ENCODE assay signal across 7 cellular contexts in the genomic region with DNA sequence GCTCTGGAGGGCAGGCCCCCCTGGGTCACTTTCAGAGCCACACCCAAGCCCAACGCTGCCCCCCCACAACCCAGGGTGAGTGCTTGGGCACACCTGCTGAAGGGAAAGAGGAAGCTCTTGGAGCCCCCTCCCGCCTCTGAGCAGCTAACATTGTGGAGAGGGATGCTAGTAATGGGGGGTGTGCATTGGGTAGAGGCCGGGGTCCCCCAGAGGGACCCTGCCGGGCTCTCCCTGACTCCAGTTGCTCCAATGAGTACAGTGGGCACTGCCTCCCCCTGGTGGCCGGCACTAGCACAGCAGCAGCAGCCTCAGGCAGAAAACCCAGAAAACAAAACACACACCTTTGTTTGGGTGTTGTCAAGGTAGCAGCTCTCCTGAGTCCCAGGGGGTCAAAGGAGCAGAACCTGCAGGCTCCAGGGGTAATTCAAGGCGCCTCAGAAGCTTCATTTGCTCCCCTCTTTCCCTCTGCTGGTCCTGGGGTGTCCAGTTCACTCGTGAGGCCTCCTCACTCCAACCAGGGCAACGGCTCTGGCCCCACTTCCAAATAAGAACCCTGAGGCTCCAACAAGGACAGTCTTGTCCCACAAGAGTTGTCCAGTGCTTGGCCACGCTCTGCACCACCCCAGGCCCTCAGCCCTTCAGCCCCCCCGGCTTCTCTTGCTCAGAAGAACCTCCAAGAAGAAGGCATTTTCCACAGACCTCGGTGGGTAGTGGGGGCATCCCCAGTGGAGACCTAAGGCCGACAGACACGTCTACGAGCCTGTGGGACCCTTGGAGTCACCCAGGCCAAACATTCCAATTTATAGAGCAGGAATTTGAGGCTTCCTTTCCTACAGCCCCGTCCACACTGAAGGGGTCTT. TPM values are rescaled to one million over a fixed set of nuclear protein-coding genes. Genes with fewer than 3 reads are reported as not detected.
DNase-seq lines count a peak whose midpoint lies in the region; ATAC-seq and TF ChIP-seq lines count a peak whose summit lies in the region.

No MANE protein-coding gene starts in this region.

- H3K4me3 ChIP-seq in hepatocyte (peak overlapping the region; percentile 85), retinal pigment epithelial cell (ENCODE audit: low read length) (peak overlapping the region; percentile 79), aorta (ENCODE audit: low read length in 2 of 2) (no peak overlapping the region)

- no peaks in the 10 kb centered on the region for H3K27me3 ChIP-seq in hepatocyte
- no peaks in the 10 kb centered on the region for H3K27me3 ChIP-seq in aorta (ENCODE audit: control insufficient read depth in 1 of 2, insufficient read depth in 2 of 2, low read length in 1 of 2)

- no peaks in the 10 kb centered on the region for H3K9me3 ChIP-seq in hepatocyte (ENCODE audit: low read depth)
- H3K9me3 ChIP-seq in aorta (ENCODE audit: control insufficient read depth, low read length): no peaks in the 10 kb centered on the region

- H3K79me2 ChIP-seq in hepatocyte: peaks cover 48% of the 10 kb centered on the region

- H3K4me1 ChIP-seq in hepatocyte (ENCODE audit: insufficient read depth) (peaks cover 33% of the 10 kb centered on the region), aorta (ENCODE audit: control insufficient read depth in 1 of 2, insufficient read depth in 2 of 2, low read length in 2 of 2) (no peaks in the 10 kb centered on the region)

- in situ Hi-C loops in GM13976 (cut with MboI; ENCODE audit: low sequenced_read_pairs, unreplicated experiment): no loop called here

- H3K36me3 Mint-ChIP-seq in T-helper 2 cell treated with Interferon-gamma antibody and Interleukin-4, amounts not matched to agents 5 μg/mL and 100 μg/mL, for 36 hours (ENCODE audit: low read depth): peaks cover 9% of the 10 kb centered on the region

- peak overlapping the region; percentile 100 for H3K4me2 ChIP-seq in hepatocyte

- ATAC-seq in aorta (ENCODE audit: low FRiP score): peak; percentile 59

- H2AFZ ChIP-seq in hepatocyte: no peak overlapping the region

- H3K27me3 Mint-ChIP-seq in T-helper 2 cell treated with Interferon-gamma antibody and Interleukin-4, amounts not matched to agents 5 μg/mL and 100 μg/mL, for 36 hours (ENCODE audit: low read depth): no peaks in the 10 kb centered on the region

- DNase-seq in GM13976 (ENCODE audit: low spot score) (peak; percentile 83), NCI-H1092 treated with DMSO at 0.1 percent for 48 hours (lab: John Stamatoyannopoulos, UW) (peak; percentile 75), anterior cingulate cortex (lab: John Stamatoyannopoulos, UW) (peak in 53 of 58 donors; percentile 27 to 87 (median 61)), hepatocyte (ENCODE audit: low spot score) (peak; percentile 86), retinal pigment epithelial cell (ENCODE audit: low read depth) (no peak), aorta (peak; percentile 85 to 94)
- DNase-seq in T-helper 2 cell treated with Interferon-gamma antibody and Interleukin-4, amounts not matched to agents 5 μg/mL and 100 μg/mL, for 36 hours (ENCODE audit: low spot score): peak; percentile 76

- peaks cover 21% of the 10 kb centered on the region for H4K20me1 ChIP-seq in hepatocyte (ENCODE audit: insufficient read depth, poor library complexity, severe bottlenecking)

- no peaks in the 10 kb centered on the region for H3K9me2 ChIP-seq in hepatocyte (replicated peaks; ENCODE audit: insufficient read depth)

- H3K27ac ChIP-seq in hepatocyte (peak overlapping the region; percentile 94), aorta (ENCODE audit: low read depth in 1 of 2, low read length in 2 of 2) (peak overlapping the region in 1 of 2 donors; percentile 39)

- intact Hi-C loops in aorta (cut with DNase I): loop anchor here (1.0 to 10.0 kb wide), 4 partner anchors 27 to 113 kb away; partner anchors contain the start of genes GTF3C5 (in 1 of the 2) and RALGDS (in 1 of the 2)

- WGBS in hepatocyte (ENCODE audit: low lambda C conversion rate, missing lambda C conversion rate): 31% methylated on average over 15 of the region's 15 CpGs
- 31% methylated on average over 15 of the region's 15 CpGs for WGBS in aorta, 2 donors

- H3K36me3 ChIP-seq in hepatocyte (replicated peaks; ENCODE audit: insufficient read depth, low read depth): no peaks in the 10 kb centered on the region
- H3K36me3 ChIP-seq in aorta (ENCODE audit: control insufficient read depth in 1 of 2, insufficient read depth in 2 of 2, low read length in 1 of 2): no peaks in the 10 kb centered on the region

- no peaks in the 10 kb centered on the region for H3K9me3 Mint-ChIP-seq in T-helper 2 cell treated with Interferon-gamma antibody and Interleukin-4, amounts not matched to agents 5 μg/mL and 100 μg/mL, for 36 hours

- peak overlapping the region; percentile 98 for H3K27ac Mint-ChIP-seq in T-helper 2 cell treated with Interferon-gamma antibody and Interleukin-4, amounts not matched to agents 5 μg/mL and 100 μg/mL, for 36 hours

- H3K4me3 Mint-ChIP-seq in T-helper 2 cell treated with Interferon-gamma antibody and Interleukin-4, amounts not matched to agents 5 μg/mL and 100 μg/mL, for 36 hours: peak overlapping the region; percentile 93

- H3K4me1 Mint-ChIP-seq in T-helper 2 cell treated with Interferon-gamma antibody and Interleukin-4, amounts not matched to agents 5 μg/mL and 100 μg/mL, for 36 hours (ENCODE audit: low read depth): peaks cover 31% of the 10 kb centered on the region

- TF ChIP-seq CTCF in GM13976 (IDR thresholded peaks at IDR 0.05; ENCODE audit: borderline replicate concordance, control extremely low read depth, extremely low read depth, insufficient read depth, missing control alignments): peak; percentile 95
- TF ChIP-seq CTCF in hepatocyte (IDR thresholded peaks at IDR 0.05; ENCODE audit: poor library complexity): peak; percentile 90
- TF ChIP-seq CTCF in retinal pigment epithelial cell (conservative IDR thresholded peaks at IDR 0.05; ENCODE audit: low read depth, low read length): peak; percentile 98

RNA-seq across cellular contexts. Expression of gene GBGT1, which starts 16.1 kb away (rescaled TPM):
- total RNA-seq in hepatocyte (10.1 and 15.5 TPM in 2 replicates), aorta (10 to 100 TPM; 12.9 to 28.9 TPM)
- polyA plus RNA-seq in hepatocyte (4.0 and 5.8 TPM in 2 replicates), aorta (1 to 10 TPM; 2.8 to 5.5 TPM)

RNA-seq across cellular contexts. Expression of gene RALGDS, which starts 26.6 kb away (rescaled TPM):
- 26.9 and 30.9 TPM in 2 replicates for total RNA-seq in hepatocyte
- polyA plus RNA-seq in hepatocyte: 48.0 and 51.7 TPM in 2 replicates
- 10 to 100 TPM; 32.7 to 61.2 TPM for total RNA-seq in aorta
- polyA plus RNA-seq in aorta: 10 to 100 TPM; 19.4 to 20.0 TPM

Comparison
In these comparisons a context has a peak if more than half of its experiments do, and no peak if none do; other contexts are left out.
1. H3K4me3 ChIP-seq: peak in hepatocyte (single experiment) and retinal pigment epithelial cell (single experiment); none in aorta (0 of 2).
2. Peak in every context shown above with its lines, with median percentiles within 50 percentile points of each other: CTCF ChIP-seq.